ENCODE assay signal across 23 cellular contexts in genomic region chr10:133173860-133174523, GRCh38. TPM values are rescaled to one million over a fixed set of nuclear protein-coding genes. Genes with fewer than 3 reads are reported as not detected.
A peak's percentile ranks its signal among the peaks of the same experiment; 100 is the strongest.
DNase-seq lines count a peak whose midpoint lies in the region; ATAC-seq and TF ChIP-seq lines count a peak whose summit lies in the region.
"Had no signal": no experiment of that assay in that cellular context is flagged by ENCODE, and none has a peak within 500 bp of the region (broad histone marks: within the 10 kb centered on the region; RNA-seq: fewer than 3 reads in every experiment).

No MANE protein-coding gene starts in this region.

- TF ChIP-seq EP300 in suprapubic skin (IDR thresholded peaks at IDR 0.05), result no peak

- no peaks in the 10 kb centered on the region for H3K36me3 ChIP-seq in hepatocyte (replicated peaks; ENCODE audit: insufficient read depth, low read depth)
- no peaks in the 10 kb centered on the region for H3K36me3 ChIP-seq in neural progenitor cell
- no peaks in the 10 kb centered on the region for H3K36me3 ChIP-seq in suprapubic skin
- H3K36me3 ChIP-seq: HAP-1, SJCRH30 had no signal

- H3K4me1 ChIP-seq in hepatocyte (ENCODE audit: insufficient read depth) (no peaks in the 10 kb centered on the region), neural progenitor cell (no peaks in the 10 kb centered on the region), suprapubic skin (no peaks in the 10 kb centered on the region)
- H3K4me1 ChIP-seq: HAP-1, SJCRH30 had no signal

- H3K4me1 Mint-ChIP-seq in neural progenitor cell (no peaks in the 10 kb centered on the region), glutamatergic neuron (ENCODE audit: low read depth, unreplicated experiment) (no peaks in the 10 kb centered on the region)

- H3K27me3 Mint-ChIP-seq in neural progenitor cell (ENCODE audit: insufficient read depth, low read depth), result peaks cover 6% of the 10 kb centered on the region
- peaks cover 11% of the 10 kb centered on the region for H3K27me3 Mint-ChIP-seq in glutamatergic neuron (ENCODE audit: unreplicated experiment)

- H3K9me3 Mint-ChIP-seq in neural progenitor cell (peaks cover 13% of the 10 kb centered on the region), glutamatergic neuron (ENCODE audit: unreplicated experiment) (peaks cover 5% of the 10 kb centered on the region)
- H3K9me3 Mint-ChIP-seq: CD8-positive, alpha-beta T cell had no signal

- H3K9ac ChIP-seq in neural progenitor cell, result no peak overlapping the region

- H3K4me2 ChIP-seq in hepatocyte (no peak overlapping the region), neural progenitor cell (no peak overlapping the region)
- H3K4me2 ChIP-seq: PC-9 had no signal

- ATAC-seq in GM19455 (IDR thresholded peaks at IDR 0.05; ENCODE audit: unreplicated experiment) (no peak), HG02973 (IDR thresholded peaks at IDR 0.05; ENCODE audit: unreplicated experiment) (no peak)
- ATAC-seq: CD8-positive, alpha-beta T cell had no signal

- H3K36me3 Mint-ChIP-seq in neural progenitor cell (peaks cover 10% of the 10 kb centered on the region), glutamatergic neuron (ENCODE audit: unreplicated experiment) (peaks cover 9% of the 10 kb centered on the region)
- H3K36me3 Mint-ChIP-seq: CD8-positive, alpha-beta T cell had no signal

- H3K27me3 ChIP-seq in hepatocyte, result no peaks in the 10 kb centered on the region
- H3K27me3 ChIP-seq in neural progenitor cell, result no peaks in the 10 kb centered on the region
- no peaks in the 10 kb centered on the region for H3K27me3 ChIP-seq in suprapubic skin
- H3K27me3 ChIP-seq: SJCRH30 had no signal

- no peak overlapping the region for H3K4me3 ChIP-seq in hepatocyte
- no peak overlapping the region for H3K4me3 ChIP-seq in neural progenitor cell
- H3K4me3 ChIP-seq in suprapubic skin, result no peak overlapping the region
- H3K4me3 ChIP-seq: HAP-1, PC-9, SJCRH30 had no signal

- H3K4me3 Mint-ChIP-seq in neural progenitor cell, result peak overlapping the region; percentile 26
- H3K4me3 Mint-ChIP-seq in glutamatergic neuron (ENCODE audit: unreplicated experiment), result no peak overlapping the region
- H3K4me3 Mint-ChIP-seq: B cell; CD8-positive, alpha-beta T cell had no signal

- no peaks in the 10 kb centered on the region for H3K9me2 ChIP-seq in hepatocyte (replicated peaks; ENCODE audit: insufficient read depth)

- no peak overlapping the region for H3K27ac ChIP-seq in hepatocyte
- H3K27ac ChIP-seq in neural progenitor cell, result no peak overlapping the region
- H3K27ac ChIP-seq in suprapubic skin, result no peak overlapping the region
- H3K27ac ChIP-seq: PC-9, SJCRH30 had no signal

- WGBS in hepatocyte (ENCODE audit: low lambda C conversion rate, missing lambda C conversion rate), result 95% methylated on average over 15 of the region's 15 CpGs
- 85% methylated on average over 15 of the region's 15 CpGs for WGBS in suprapubic skin

- H3K27ac Mint-ChIP-seq in neural progenitor cell (no peak overlapping the region), glutamatergic neuron (ENCODE audit: unreplicated experiment) (no peak overlapping the region)
- H3K27ac Mint-ChIP-seq: B cell had no signal

- H2AFZ ChIP-seq in hepatocyte, result no peak overlapping the region
- H2AFZ ChIP-seq in neural progenitor cell (replicated peaks), result no peak overlapping the region
- H2AFZ ChIP-seq: PC-9 had no signal

- TF ChIP-seq CTCF in hepatocyte (IDR thresholded peaks at IDR 0.05; ENCODE audit: poor library complexity) (no peak), neural progenitor cell (IDR thresholded peaks at IDR 0.05) (no peak), suprapubic skin (IDR thresholded peaks at IDR 0.05) (no peak), glutamatergic neuron (IDR thresholded peaks at IDR 0.05; ENCODE audit: partially characterized antibody, unreplicated experiment) (no peak)

- H3K79me2 ChIP-seq in hepatocyte (no peaks in the 10 kb centered on the region), neural progenitor cell (ENCODE audit: low read depth) (no peaks in the 10 kb centered on the region)

- DNase-seq in activated effector memory CD4-positive, alpha-beta T cell treated with anti-CD3 and anti-CD28 coated beads, Interleukin-2, amount 50 U/mL, for 16 hours, result peak; percentile 33
- no peak for DNase-seq in activated effector memory CD4-positive, alpha-beta T cell treated with Interleukin-2 at 50 U/mL for 16 hours
- DNase-seq in hepatocyte (ENCODE audit: low spot score) (peak; percentile 3), neural progenitor cell (ENCODE audit: low spot score) (no peak), suprapubic skin (ENCODE audit: low spot score in 2 of 2) (peak; percentile 25 to 65), glutamatergic neuron (no peak)
- DNase-seq: Calu3; CD8-positive, alpha-beta T cell; DMS79; Karpas-422; NCI-H1417 treated with DMSO at 0.1 percent for 48 hours; NCI-H2029; NCI-H345; NCI-H526; PC-9; SJCRH30 had no signal

- TF ChIP-seq POLR2A in suprapubic skin (IDR thresholded peaks at IDR 0.05), result no peak

- H4K20me1 ChIP-seq in hepatocyte (ENCODE audit: insufficient read depth, poor library complexity, severe bottlenecking), result no peaks in the 10 kb centered on the region
- no peaks in the 10 kb centered on the region for H4K20me1 ChIP-seq in neural progenitor cell (ENCODE audit: low read depth)

- H3F3A ChIP-seq in neural progenitor cell (ENCODE audit: low read depth), result peaks cover 17% of the 10 kb centered on the region

- H3K9me3 ChIP-seq in hepatocyte (ENCODE audit: low read depth), result no peaks in the 10 kb centered on the region
- H3K9me3 ChIP-seq in neural progenitor cell (ENCODE audit: low read depth), result no peaks in the 10 kb centered on the region
- no peaks in the 10 kb centered on the region for H3K9me3 ChIP-seq in suprapubic skin
- H3K9me3 ChIP-seq: HAP-1, SJCRH30 had no signal

RNA-seq across cellular contexts. Expression of gene KNDC1, which starts 14.0 kb away (rescaled TPM):
- total RNA-seq in hepatocyte, result 3.8 and 13.4 TPM in 2 replicates
- polyA plus RNA-seq in hepatocyte, result 4.0 and 4.3 TPM in 2 replicates
- 1.8 and 5.6 TPM in 2 replicates for total RNA-seq in neural progenitor cell (ENCODE audit: low replicate concordance)
- total RNA-seq in suprapubic skin, result 1 to 10 TPM in 1 of 4 donors, under 1 TPM in 3; 0.08 to 2.5 (median 0.58) TPM
- total RNA-seq in glutamatergic neuron (ENCODE audit: unreplicated experiment), result 7.4 TPM
- total RNA-seq: CD8-positive, alpha-beta T cell had no signal

RNA-seq across cellular contexts. Expression of gene UTF1, which starts 56.0 kb away (rescaled TPM):
- total RNA-seq in hepatocyte (not detected in 2 replicates), neural progenitor cell (ENCODE audit: low replicate concordance) (not detected in 2 replicates), suprapubic skin (not detected), glutamatergic neuron (ENCODE audit: unreplicated experiment) (0.61 TPM)
- not detected in 2 replicates for polyA plus RNA-seq in hepatocyte
- total RNA-seq: A172; Calu3; CD8-positive, alpha-beta T cell; MCF 10A; PC-9; SJCRH30 had no signal
- polyA plus RNA-seq: IgD-negative memory B cell had no signal

Comparison
In these comparisons a context has a peak if more than half of its experiments do, and no peak if none do; other contexts are left out.
1. DNase-seq: peak in activated effector memory CD4-positive, alpha-beta T cell treated with anti-CD3 and anti-CD28 coated beads, Interleukin-2, amount 50 U/mL, for 16 hours (single experiment), hepatocyte (single experiment) and suprapubic skin (2 of 2); none in activated effector memory CD4-positive, alpha-beta T cell treated with Interleukin-2 at 50 U/mL for 16 hours (single experiment), neural progenitor cell (single experiment) and glutamatergic neuron (single experiment).